Comparison of ENCODE assay signal across 1 cellular context in the genomic region with DNA sequence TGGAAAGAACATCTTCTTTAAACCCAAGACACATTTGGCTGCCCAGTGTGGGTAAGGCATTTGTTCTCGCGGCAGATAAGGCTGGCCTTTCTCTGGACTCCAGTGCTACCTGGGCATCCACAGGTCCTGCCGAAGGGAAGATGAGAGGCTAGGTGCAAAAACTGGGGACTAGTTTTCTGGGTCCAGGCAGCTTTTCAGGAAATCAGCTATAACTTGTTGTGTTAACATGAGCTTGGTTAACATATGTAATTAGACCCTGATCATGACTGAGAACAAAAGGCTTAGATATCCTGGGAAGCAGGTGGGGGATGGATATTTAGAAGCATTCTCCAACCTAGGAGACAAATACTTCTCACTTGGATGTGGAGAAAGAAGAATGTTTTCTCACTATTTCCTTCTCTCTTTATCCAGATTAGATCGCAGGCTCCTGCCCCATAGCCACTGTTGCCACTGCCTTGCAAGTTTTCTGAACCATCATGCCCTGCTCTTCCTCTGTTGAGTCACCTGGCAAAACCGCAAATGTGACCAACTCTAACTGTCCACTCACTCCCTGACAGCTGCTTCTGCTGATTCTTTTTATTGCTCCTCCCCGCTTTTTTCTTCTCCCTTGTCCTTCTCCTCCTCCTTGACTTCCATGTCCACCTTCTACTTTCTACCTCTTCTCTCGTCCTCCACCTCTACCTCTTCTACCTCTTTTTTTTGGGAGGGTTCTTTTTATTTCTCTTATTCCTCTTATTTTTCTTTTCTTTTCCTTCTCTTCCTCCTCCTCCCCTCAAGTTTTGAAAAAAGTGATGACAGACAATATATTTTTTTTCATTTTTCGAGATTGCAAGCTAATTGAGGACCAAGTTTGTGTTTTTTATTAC.
TF ChIP-seq lines count a peak whose summit lies in the region.

No MANE protein-coding gene starts in this region.

TF ChIP-seq in IMR-90, 13 proteins besides CTCF, POLR2A, EP300 and RAD21 (continued from another document):
- TF ChIP-seq, protein P1, sequence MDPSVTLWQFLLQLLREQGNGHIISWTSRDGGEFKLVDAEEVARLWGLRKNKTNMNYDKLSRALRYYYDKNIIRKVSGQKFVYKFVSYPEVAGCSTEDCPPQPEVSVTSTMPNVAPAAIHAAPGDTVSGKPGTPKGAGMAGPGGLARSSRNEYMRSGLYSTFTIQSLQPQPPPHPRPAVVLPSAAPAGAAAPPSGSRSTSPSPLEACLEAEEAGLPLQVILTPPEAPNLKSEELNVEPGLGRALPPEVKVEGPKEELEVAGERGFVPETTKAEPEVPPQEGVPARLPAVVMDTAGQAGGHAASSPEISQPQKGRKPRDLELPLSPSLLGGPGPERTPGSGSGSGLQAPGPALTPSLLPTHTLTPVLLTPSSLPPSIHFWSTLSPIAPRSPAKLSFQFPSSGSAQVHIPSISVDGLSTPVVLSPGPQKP (IDR thresholded peaks at IDR 0.05; ENCODE audit: borderline replicate concordance, low read depth, low read length): no peak
